Comparison of ENCODE assay signal across 12 cellular contexts in genomic region chr15:48516125-48516524, GRCh38.
DNase-seq lines count a peak whose midpoint lies in the region; ATAC-seq and TF ChIP-seq lines count a peak whose summit lies in the region.
"Had no signal": no experiment of that assay in that cellular context is flagged by ENCODE, and none has a peak within 500 bp of the region (broad histone marks: within the 10 kb centered on the region; RNA-seq: fewer than 3 reads in every experiment).

No MANE protein-coding gene starts in this region.

- peak; percentile 45 for DNase-seq in Ammon's horn (ENCODE audit: low spot score)
- no peak for DNase-seq in HFFc6
- peak; percentile 23 for DNase-seq in globus pallidus (ENCODE audit: low spot score)
- DNase-seq in sciatic nerve (ENCODE audit: low spot score): no peak
- DNase-seq in COR-L47 (lab: John Stamatoyannopoulos, UW): no peak
- no peak for DNase-seq in D341Med (ENCODE audit: low spot score)
- DNase-seq in central memory CD4-positive, alpha-beta T cell: no peak
- no peak for DNase-seq in NCI-H446 (lab: John Stamatoyannopoulos, UW)
- DNase-seq: BE2C; CD4-positive, alpha-beta memory T cell; GF-D8; HCEC 1CT had no signal

- no peaks in the 10 kb centered on the region for H3K9me3 Mint-ChIP-seq in HFFc6

- H3K27me3 Mint-ChIP-seq in HFFc6 (ENCODE audit: insufficient read depth): peaks cover 37% of the 10 kb centered on the region

- TF ChIP-seq CTCF in HFFc6 (IDR thresholded peaks at IDR 0.05): no peak

- peak; percentile 66 for ATAC-seq in sciatic nerve

- intact Hi-C loops in sciatic nerve (cut with DNase I): no loop called here

- peaks cover 90% of the 10 kb centered on the region for H3K36me3 Mint-ChIP-seq in HFFc6 (ENCODE audit: low read depth)
- H3K36me3 Mint-ChIP-seq: CD4-positive, alpha-beta memory T cell had no signal

- H3K27ac Mint-ChIP-seq in HFFc6: peak overlapping the region; percentile 58
- H3K27ac Mint-ChIP-seq: CD4-positive, alpha-beta memory T cell had no signal

- H3K4me3 Mint-ChIP-seq in HFFc6: no peak overlapping the region; the same call in 1 of the 2 replicates
- H3K4me3 Mint-ChIP-seq: CD4-positive, alpha-beta memory T cell had no signal

- peaks cover 25% of the 10 kb centered on the region; the same call in 1 of the 2 replicates for H3K4me1 Mint-ChIP-seq in HFFc6 (ENCODE audit: low read depth)
- H3K4me1 Mint-ChIP-seq: CD4-positive, alpha-beta memory T cell had no signal

Comparison
In these comparisons a context has a peak if more than half of its experiments do, and no peak if none do; other contexts are left out.
1. DNase-seq: peak in Ammon's horn (single experiment) and globus pallidus (single experiment); none in HFFc6 (single experiment), sciatic nerve (single experiment), COR-L47 (single experiment), D341Med (single experiment), central memory CD4-positive, alpha-beta T cell (single experiment) and NCI-H446 (0 of 2).